8 cellular contexts compared by ENCODE assay signal in the genomic region with DNA sequence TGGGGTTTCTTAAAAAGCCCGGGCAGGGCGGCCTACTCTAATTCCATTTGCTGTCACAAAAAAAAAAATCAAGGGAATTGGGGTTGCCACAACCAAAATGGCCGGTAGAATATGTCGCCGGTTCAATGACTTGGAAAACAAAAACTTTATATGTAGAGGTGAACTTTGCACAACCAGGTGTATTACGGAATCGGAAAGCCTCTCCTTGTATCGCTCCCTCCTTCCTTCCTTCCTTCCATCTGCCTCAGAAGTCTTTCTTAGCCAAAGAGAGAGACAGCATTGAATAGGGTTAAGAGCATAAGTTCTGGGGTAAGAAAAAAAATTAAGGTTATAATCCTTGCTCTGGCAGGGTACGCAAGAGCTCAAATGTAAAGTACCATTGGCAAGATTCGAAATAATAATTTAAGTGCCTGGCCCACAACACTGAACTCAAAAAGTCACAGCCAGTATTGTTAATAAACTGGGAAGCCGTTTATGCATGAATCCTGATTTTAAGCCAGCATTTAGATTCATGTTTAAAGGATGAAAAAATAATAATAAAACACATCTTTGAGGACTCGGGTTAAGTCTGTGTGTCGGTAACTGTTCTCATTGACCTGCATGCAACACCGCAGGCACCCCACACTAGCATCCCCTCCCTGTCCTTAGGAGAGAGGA. TPM values are rescaled to one million over a fixed set of nuclear protein-coding genes. Genes with fewer than 3 reads are reported as not detected.
DNase-seq lines count a peak whose midpoint lies in the region; ATAC-seq and TF ChIP-seq lines count a peak whose summit lies in the region.

No MANE protein-coding gene starts in this region.

- H3K27me3 ChIP-seq in CD4-positive, CD25-positive, alpha-beta regulatory T cell (ENCODE audit: control insufficient read depth, insufficient read depth, low read length): no peaks in the 10 kb centered on the region
- H3K27me3 ChIP-seq in brain microvascular endothelial cell (replicated peaks) (no peaks in the 10 kb centered on the region), muscle layer of colon (ENCODE audit: control insufficient read depth in 1 of 2, insufficient read depth in 2 of 2, low read length in 2 of 2) (no peaks in the 10 kb centered on the region)

- H3K9ac ChIP-seq in muscle layer of colon (ENCODE audit: low read length): peak overlapping the region; percentile 89

- H3K4me3 Mint-ChIP-seq in CD4-positive, CD25-positive, alpha-beta regulatory T cell: peak overlapping the region; percentile 89 to 99 (median 94)

- no peaks in the 10 kb centered on the region for H3K27me3 Mint-ChIP-seq in CD4-positive, CD25-positive, alpha-beta regulatory T cell

- H3K36me3 Mint-ChIP-seq in CD4-positive, CD25-positive, alpha-beta regulatory T cell: no peaks in the 10 kb centered on the region

- TF ChIP-seq CTCF in brain microvascular endothelial cell (IDR thresholded peaks at IDR 0.05; ENCODE audit: low read depth, low read length, missing control alignments): no peak

- H3K36me3 ChIP-seq in CD4-positive, CD25-positive, alpha-beta regulatory T cell (ENCODE audit: control insufficient read depth, insufficient read depth, low read length): no peaks in the 10 kb centered on the region
- H3K36me3 ChIP-seq in brain microvascular endothelial cell (replicated peaks) (no peaks in the 10 kb centered on the region), muscle layer of colon (ENCODE audit: insufficient read depth, low read length) (no peaks in the 10 kb centered on the region)

- in situ Hi-C loops in brain microvascular endothelial cell (cut with HindIII; ENCODE audit: low pct_ligation_motif_present, low sequenced_read_pairs): no loop called here

- H3K9me3 ChIP-seq in CD4-positive, CD25-positive, alpha-beta regulatory T cell (ENCODE audit: control insufficient read depth in 2 of 2, low read length in 2 of 2): no peaks in the 10 kb centered on the region
- no peaks in the 10 kb centered on the region for H3K9me3 ChIP-seq in muscle layer of colon (ENCODE audit: low read length)

- no peaks in the 10 kb centered on the region for H3K9me3 Mint-ChIP-seq in CD4-positive, CD25-positive, alpha-beta regulatory T cell

- H3K27ac Mint-ChIP-seq in CD4-positive, CD25-positive, alpha-beta regulatory T cell: peak overlapping the region; percentile 93 to 95 (median 94)

- H3K4me1 ChIP-seq in CD4-positive, CD25-positive, alpha-beta regulatory T cell (ENCODE audit: control insufficient read depth, insufficient read depth, low read length, poor library complexity, severe bottlenecking): peaks cover 56% of the 10 kb centered on the region
- H3K4me1 ChIP-seq in muscle layer of colon (ENCODE audit: insufficient read depth, low read length): peaks cover 28% of the 10 kb centered on the region

- no peak for DNase-seq in CD4-positive, CD25-positive, alpha-beta regulatory T cell
- no peak for DNase-seq in brain microvascular endothelial cell

- peak overlapping the region; percentile 91 for H3K4me3 ChIP-seq in CD4-positive, CD25-positive, alpha-beta regulatory T cell (ENCODE audit: low read depth, low read length)
- H3K4me3 ChIP-seq in brain microvascular endothelial cell (ENCODE audit: low read depth, low read length): peak overlapping the region; percentile 97
- H3K4me3 ChIP-seq in muscle layer of colon (ENCODE audit: low read depth in 1 of 2, low read length in 2 of 2): peak overlapping the region; percentile 94 to 99

- H3K27ac ChIP-seq in CD4-positive, CD25-positive, alpha-beta regulatory T cell (ENCODE audit: insufficient read depth, low read length, poor library complexity, severe bottlenecking): peak overlapping the region; percentile 92
- H3K27ac ChIP-seq in brain microvascular endothelial cell: peak overlapping the region; percentile 93
- H3K27ac ChIP-seq in muscle layer of colon (ENCODE audit: low read depth, low read length): peak overlapping the region; percentile 99

- peaks cover 23 to 59% (median 42%) of the 10 kb centered on the region in 4 donors for H3K4me1 Mint-ChIP-seq in CD4-positive, CD25-positive, alpha-beta regulatory T cell

- peak; percentile 7 to 27 for ATAC-seq in CD4-positive, CD25-positive, alpha-beta regulatory T cell (ENCODE audit: low read depth in 2 of 2)
- peak; percentile 19 for ATAC-seq in GM19025 (IDR thresholded peaks at IDR 0.05; ENCODE audit: low read depth, unreplicated experiment)
- peak; percentile 28 for ATAC-seq in HG03571 (IDR thresholded peaks at IDR 0.05; ENCODE audit: unreplicated experiment)
- ATAC-seq in GM18867 (IDR thresholded peaks at IDR 0.05; ENCODE audit: unreplicated experiment): no peak
- ATAC-seq in HG02798 (IDR thresholded peaks at IDR 0.05; ENCODE audit: poor library complexity, unreplicated experiment): no peak
- no peak for ATAC-seq in GM19324 (IDR thresholded peaks at IDR 0.05; ENCODE audit: low FRiP score, unreplicated experiment)

RNA-seq across cellular contexts. Expression of gene GLG1, which starts 0.5 kb away (rescaled TPM):
- total RNA-seq in CD4-positive, CD25-positive, alpha-beta regulatory T cell: 202 TPM
- polyA plus RNA-seq in CD4-positive, CD25-positive, alpha-beta regulatory T cell: 100 to 1,000 TPM; 147 to 156 (median 152) TPM

RNA-seq across cellular contexts. Expression of gene RFWD3, which starts 59.2 kb away (rescaled TPM):
- total RNA-seq in CD4-positive, CD25-positive, alpha-beta regulatory T cell: 48.5 TPM
- 10 to 100 TPM; 17.8 to 29.5 (median 21.6) TPM for polyA plus RNA-seq in CD4-positive, CD25-positive, alpha-beta regulatory T cell

Comparison
In these comparisons a context has a peak if more than half of its experiments do, and no peak if none do; other contexts are left out.
1. ATAC-seq: peak in CD4-positive, CD25-positive, alpha-beta regulatory T cell (2 of 2), GM19025 (single experiment) and HG03571 (single experiment); none in GM18867 (single experiment), HG02798 (single experiment) and GM19324 (single experiment).
2. Peak in every context shown above with its lines, with median percentiles within 50 percentile points of each other: H3K27ac ChIP-seq and H3K4me3 ChIP-seq.